ENCODE assay signal across 1 cellular context in the genomic region with DNA sequence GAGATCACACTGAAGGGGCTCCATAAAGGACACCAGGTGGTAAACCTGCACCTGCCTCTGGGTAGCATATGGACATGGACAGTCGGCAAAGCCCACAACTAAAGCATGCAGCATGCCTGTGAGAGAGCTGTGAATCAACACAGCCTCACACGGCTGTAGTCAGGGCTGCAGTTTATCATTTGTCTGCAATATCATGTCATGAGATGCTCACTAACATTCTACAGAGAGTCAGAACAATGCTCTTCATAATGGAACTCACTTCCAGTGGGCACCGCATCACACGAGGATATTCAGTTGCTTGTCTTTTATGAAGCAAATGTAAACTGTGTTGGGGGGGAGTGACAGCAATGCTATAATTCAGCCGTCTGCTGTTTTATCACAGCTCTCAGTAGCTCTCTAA.
TF ChIP-seq lines count a peak whose summit lies in the region.

No MANE protein-coding gene starts in this region.

TF ChIP-seq in H1, 55 proteins besides CTCF, POLR2A, EP300 and RAD21 (continued from another document):
- TF ChIP-seq, protein P1, sequence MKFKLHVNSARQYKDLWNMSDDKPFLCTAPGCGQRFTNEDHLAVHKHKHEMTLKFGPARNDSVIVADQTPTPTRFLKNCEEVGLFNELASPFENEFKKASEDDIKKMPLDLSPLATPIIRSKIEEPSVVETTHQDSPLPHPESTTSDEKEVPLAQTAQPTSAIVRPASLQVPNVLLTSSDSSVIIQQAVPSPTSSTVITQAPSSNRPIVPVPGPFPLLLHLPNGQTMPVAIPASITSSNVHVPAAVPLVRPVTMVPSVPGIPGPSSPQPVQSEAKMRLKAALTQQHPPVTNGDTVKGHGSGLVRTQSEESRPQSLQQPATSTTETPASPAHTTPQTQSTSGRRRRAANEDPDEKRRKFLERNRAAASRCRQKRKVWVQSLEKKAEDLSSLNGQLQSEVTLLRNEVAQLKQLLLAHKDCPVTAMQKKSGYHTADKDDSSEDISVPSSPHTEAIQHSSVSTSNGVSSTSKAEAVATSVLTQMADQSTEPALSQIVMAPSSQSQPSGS (IDR thresholded peaks at IDR 0.05; ENCODE audit: low read length) = no peak
- TF ChIP-seq CEBPB (IDR thresholded peaks at IDR 0.05; ENCODE audit: low read depth, low read length) = no peak
